In genomic region chr11:75182652-75183051, GRCh38 we compare ENCODE assay signal across 18 cellular contexts. TPM values are rescaled to one million over a fixed set of nuclear protein-coding genes. Genes with fewer than 3 reads are reported as not detected.
"Had no signal": no experiment of that assay in that cellular context is flagged by ENCODE, and none has a peak within 500 bp of the region (broad histone marks: within the 10 kb centered on the region; RNA-seq: fewer than 3 reads in every experiment).

No MANE protein-coding gene starts in this region.

- H3K9me3 ChIP-seq: ovary, thoracic aorta, vagina had no signal

- H3K27me3 ChIP-seq: ovary, vagina had no signal

- H3K4me1 ChIP-seq: vagina had no signal

- H3K27ac ChIP-seq: brain microvascular endothelial cell, ovary, vagina had no signal

- H3K36me3 ChIP-seq: brain microvascular endothelial cell, ovary, thoracic aorta, vagina had no signal

- H3K4me3 ChIP-seq: ovary, thoracic aorta, vagina had no signal

- DNase-seq: activated CD4-positive, alpha-beta memory T cell treated with anti-CD3 and anti-CD28 coated beads for 36 hours; activated CD4-positive, CD25-positive, alpha-beta regulatory T cell treated with anti-CD3 and anti-CD28 coated beads, Interleukin-2, amount 50 U/mL, for 72 hours; activated gamma-delta T cell; activated T-cell treated with anti-CD3 and anti-CD28 coated beads, Interleukin-2, amount 50 U/mL, for 48 hours; brain microvascular endothelial cell; cerebellar nuclear complex; endodermal cell; erythroblast; hypothalamus; mesenchymal stem cell; ovary; retina; stimulated activated CD4-positive, alpha-beta T cell treated with anti-CD3 and anti-CD28 coated beads, Interleukin-12 subunit alpha, Interleukin-12 subunit beta, amount 100 ng/mL, for 4 hours; stimulated activated CD4-positive, alpha-beta T cell treated with anti-CD3 and anti-CD28 coated beads, Interleukin-4, amount 100 ng/mL, for 24 hours; SW 1271 had no signal

RNA-seq across cellular contexts. Expression of gene SLCO2B1, which starts 31.7 kb away (rescaled TPM):
- total RNA-seq: activated CD4-positive, alpha-beta memory T cell treated with anti-CD3 and anti-CD28 coated beads for 36 hours had no signal
- polyA plus RNA-seq: neural cell had no signal

RNA-seq across cellular contexts. Expression of gene TPBGL, which starts 57.9 kb away (rescaled TPM):
- polyA plus RNA-seq: neural cell had no signal
